ENCODE assay signal across 8 cellular contexts in the genomic region with DNA sequence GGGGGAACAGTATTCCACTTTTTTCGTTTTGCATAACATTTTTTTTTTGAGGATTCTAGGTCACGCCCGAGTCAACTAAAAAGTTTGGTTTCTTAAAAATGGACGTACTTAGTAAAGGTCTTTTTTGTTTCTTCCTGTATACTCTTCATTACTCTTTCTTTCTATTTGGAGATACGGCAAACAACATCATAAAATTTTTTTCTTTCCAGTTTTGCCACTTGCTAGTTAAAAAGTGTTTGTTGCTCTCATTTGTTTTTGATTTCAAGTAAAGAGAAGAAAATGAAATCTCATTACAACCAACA. TPM values are rescaled to one million over a fixed set of nuclear protein-coding genes. Genes with fewer than 3 reads are reported as not detected.
DNase-seq lines count a peak whose midpoint lies in the region; ATAC-seq and TF ChIP-seq lines count a peak whose summit lies in the region.

No MANE protein-coding gene starts in this region.

- H3K9ac ChIP-seq in ES-I3 (ENCODE audit: low read depth, low read length) (peak overlapping the region; percentile 96), parathyroid adenoma (no peak overlapping the region)

- H3K4me3 ChIP-seq in RWPE2 (ENCODE audit: severe bottlenecking) (peak overlapping the region; percentile 66), esophagus (ENCODE audit: low read depth in 1 of 2, low read length in 2 of 2) (peak overlapping the region; percentile 82 to 98), parathyroid adenoma (ENCODE audit: low read depth, low read length) (peak overlapping the region; percentile 80)

- H3K4me1 ChIP-seq in ES-I3 (ENCODE audit: insufficient read depth, low read length) = no peaks in the 10 kb centered on the region; the same call in 1 of the 2 replicates
- H3K4me1 ChIP-seq in RWPE2 (ENCODE audit: insufficient read depth, poor library complexity, severe bottlenecking) = peaks cover 11% of the 10 kb centered on the region
- no peaks in the 10 kb centered on the region for H3K4me1 ChIP-seq in esophagus (ENCODE audit: control insufficient read depth in 2 of 2, insufficient read depth in 2 of 2, low read length in 1 of 2)
- H3K4me1 ChIP-seq in parathyroid adenoma = no peaks in the 10 kb centered on the region

- ATAC-seq in RWPE2 (ENCODE audit: low read depth) (no peak), HG03039 (IDR thresholded peaks at IDR 0.05; ENCODE audit: unreplicated experiment) (no peak), GM21515 (IDR thresholded peaks at IDR 0.05; ENCODE audit: unreplicated experiment) (no peak)

- peak overlapping the region; percentile 91 for H2AFZ ChIP-seq in parathyroid adenoma

- H3K36me3 ChIP-seq in ES-I3 (ENCODE audit: insufficient read depth, low read length) = no peaks in the 10 kb centered on the region
- H3K36me3 ChIP-seq in RWPE2 (ENCODE audit: low read depth) = peaks cover 5% of the 10 kb centered on the region
- H3K36me3 ChIP-seq in esophagus (ENCODE audit: control insufficient read depth in 2 of 2, insufficient read depth in 2 of 2, low read length in 1 of 2) = no peaks in the 10 kb centered on the region
- no peaks in the 10 kb centered on the region for H3K36me3 ChIP-seq in parathyroid adenoma (ENCODE audit: control insufficient read depth, insufficient read depth, low read length)

- H3K27me3 ChIP-seq in RWPE2 (ENCODE audit: insufficient read depth, poor library complexity, severe bottlenecking) (no peaks in the 10 kb centered on the region), esophagus (ENCODE audit: control insufficient read depth in 1 of 2, insufficient read depth in 2 of 2, low read length in 2 of 2) (no peaks in the 10 kb centered on the region), parathyroid adenoma (ENCODE audit: control insufficient read depth, insufficient read depth, low read length) (no peaks in the 10 kb centered on the region)

- DNase-seq in RWPE2 (ENCODE audit: low spot score) (no peak), AML-193 (lab: John Stamatoyannopoulos, UW) (no peak), nucleus accumbens (lab: John Stamatoyannopoulos, UW) (no peak)

- H3K79me2 ChIP-seq in parathyroid adenoma = peaks cover 9% of the 10 kb centered on the region

- no peak for TF ChIP-seq CTCF in RWPE2 (IDR thresholded peaks at IDR 0.05; ENCODE audit: poor library complexity, severe bottlenecking)
- no peak for TF ChIP-seq CTCF in parathyroid adenoma (IDR thresholded peaks at IDR 0.05)

- H3K4me2 ChIP-seq in parathyroid adenoma (ENCODE audit: low read length) = peak overlapping the region; percentile 87

- H3K27ac ChIP-seq in RWPE2 (ENCODE audit: poor library complexity, severe bottlenecking) (peak overlapping the region; percentile 87), esophagus (ENCODE audit: low read depth in 2 of 2, low read length in 1 of 2) (peak overlapping the region in 1 of 2 donors; percentile 96), parathyroid adenoma (peak overlapping the region; percentile 99)

- no peaks in the 10 kb centered on the region for H3K9me3 ChIP-seq in ES-I3 (ENCODE audit: control insufficient read depth, insufficient read depth, low read length)
- no peaks in the 10 kb centered on the region for H3K9me3 ChIP-seq in RWPE2 (ENCODE audit: severe bottlenecking)
- H3K9me3 ChIP-seq in esophagus (ENCODE audit: control insufficient read depth in 2 of 2, insufficient read depth in 1 of 2, low read depth in 1 of 2, low read length in 1 of 2) = no peaks in the 10 kb centered on the region
- H3K9me3 ChIP-seq in parathyroid adenoma (ENCODE audit: control insufficient read depth, low read length) = no peaks in the 10 kb centered on the region

- 0 to 2% methylated on average over 5 of the region's 5 CpGs for WGBS in esophagus, 2 donors

RNA-seq across cellular contexts. Expression of a gene that starts 0.8 kb away (rescaled TPM):
- polyA plus RNA-seq in esophagus = 10 to 100 TPM; 28.7 to 34.2 TPM

RNA-seq across cellular contexts. Expression of a gene that starts 1.2 kb away (rescaled TPM):
- polyA plus RNA-seq in esophagus = 10 to 100 TPM; 17.7 to 18.0 TPM

RNA-seq across cellular contexts. Expression of a gene that starts 23.7 kb away (rescaled TPM):
- under 1 TPM in 1 of 2 donors, not detected in 1; 0.04 TPM for polyA plus RNA-seq in esophagus
